In genomic region chr15:29674661-29675533, GRCh38 we compare ENCODE assay signal across 1 cellular context.
TF ChIP-seq lines count a peak whose summit lies in the region.

No MANE protein-coding gene starts in this region.

TF ChIP-seq in HepG2, 621 proteins besides CTCF, POLR2A, EP300 and RAD21 (continued from another document and continues in another):
- TF ChIP-seq ARID4A (CRISPR knock-in tag; IDR thresholded peaks at IDR 0.05; ENCODE audit: borderline replicate concordance) (peak; percentile 34; the same call in 1 of the 2 replicates), ZNF629 (CRISPR knock-in tag; conservative IDR thresholded peaks at IDR 0.05) (no peak), CREB3 (CRISPR knock-in tag; IDR thresholded peaks at IDR 0.05) (no peak), KLF11 (CRISPR knock-in tag; IDR thresholded peaks at IDR 0.05) (no peak), IKZF4 (CRISPR knock-in tag; IDR thresholded peaks at IDR 0.05; ENCODE audit: borderline replicate concordance, low read depth, not compliant biosample characterization) (peak; percentile 52), ZNF547 (CRISPR knock-in tag; IDR thresholded peaks at IDR 0.05) (peak; percentile 34; the same call in 1 of the 2 replicates), POGK (CRISPR knock-in tag; conservative IDR thresholded peaks at IDR 0.05) (peak; percentile 23; the same call in 1 of the 2 replicates), FOXM1 (CRISPR knock-in tag; IDR thresholded peaks at IDR 0.05) (no peak), HDAC6 (IDR thresholded peaks at IDR 0.05; ENCODE audit: low read depth, low read length) (no peak), ZNF773 (CRISPR knock-in tag; IDR thresholded peaks at IDR 0.05; ENCODE audit: borderline replicate concordance) (no peak), EEA1 (CRISPR knock-in tag; IDR thresholded peaks at IDR 0.05; ENCODE audit: borderline replicate concordance) (no peak), TSC22D2 (CRISPR knock-in tag; IDR thresholded peaks at IDR 0.05; ENCODE audit: borderline replicate concordance) (no peak), ZMYM3 (CRISPR knock-in tag; IDR thresholded peaks at IDR 0.05) (peak; percentile 68), PTBP1 (IDR thresholded peaks at IDR 0.05; ENCODE audit: low read depth, low read length, poor library complexity, severe bottlenecking) (no peak), RARG (CRISPR knock-in tag; IDR thresholded peaks at IDR 0.05; ENCODE audit: low read depth) (no peak), ZNF496 (CRISPR knock-in tag; IDR thresholded peaks at IDR 0.05; ENCODE audit: insufficient replicate concordance) (no peak), ZNF792 (CRISPR knock-in tag; IDR thresholded peaks at IDR 0.05) (no peak), ZNF746 (CRISPR knock-in tag; IDR thresholded peaks at IDR 0.05) (no peak; the same call in 1 of the 2 replicates), ZSCAN22 (CRISPR knock-in tag; IDR thresholded peaks at IDR 0.05) (no peak), ASH2L (IDR thresholded peaks at IDR 0.05; ENCODE audit: insufficient read length, low read depth, low read length) (no peak), ZSCAN12 (CRISPR knock-in tag; IDR thresholded peaks at IDR 0.05) (no peak), ZNF607 (CRISPR knock-in tag; IDR thresholded peaks at IDR 0.05; ENCODE audit: borderline replicate concordance) (no peak), SNAI1 (CRISPR knock-in tag; IDR thresholded peaks at IDR 0.05; ENCODE audit: borderline replicate concordance) (no peak), ZNF883 (CRISPR knock-in tag; IDR thresholded peaks at IDR 0.05; ENCODE audit: not compliant biosample characterization) (peak; percentile 77), PAX8 (CRISPR knock-in tag; IDR thresholded peaks at IDR 0.05; ENCODE audit: borderline replicate concordance) (no peak), ATF2 (CRISPR knock-in tag; IDR thresholded peaks at IDR 0.05) (no peak), PRPF4 (IDR thresholded peaks at IDR 0.05; ENCODE audit: low read depth, low read length, poor library complexity, severe bottlenecking) (no peak), DR1 (CRISPR knock-in tag; IDR thresholded peaks at IDR 0.05) (no peak), ZNF713 (CRISPR knock-in tag; IDR thresholded peaks at IDR 0.05) (no peak), GMEB1 (CRISPR knock-in tag; IDR thresholded peaks at IDR 0.05; ENCODE audit: borderline replicate concordance) (no peak), ZNF512 (CRISPR knock-in tag; IDR thresholded peaks at IDR 0.05) (no peak), MXI1 (IDR thresholded peaks at IDR 0.05; ENCODE audit: borderline replicate concordance, low read depth, low read length) (no peak), ZFP36L1 (CRISPR knock-in tag; IDR thresholded peaks at IDR 0.05) (no peak), KLF13 (CRISPR knock-in tag; IDR thresholded peaks at IDR 0.05) (no peak), ZNF598 (CRISPR knock-in tag; IDR thresholded peaks at IDR 0.05; ENCODE audit: borderline replicate concordance) (no peak), SSRP1 (CRISPR knock-in tag; IDR thresholded peaks at IDR 0.05) (no peak), ZNF333 (CRISPR knock-in tag; IDR thresholded peaks at IDR 0.05; ENCODE audit: borderline replicate concordance) (no peak), RORA (CRISPR knock-in tag; IDR thresholded peaks at IDR 0.05) (no peak), PPARG (CRISPR knock-in tag; conservative IDR thresholded peaks at IDR 0.05) (no peak), ZNF441 (CRISPR knock-in tag; IDR thresholded peaks at IDR 0.05; ENCODE audit: borderline replicate concordance) (no peak), ZNF263 (CRISPR knock-in tag; IDR thresholded peaks at IDR 0.05) (peak; percentile 60; the same call in 1 of the 2 replicates), ZFY (CRISPR knock-in tag; IDR thresholded peaks at IDR 0.05) (no peak), GATA4 (IDR thresholded peaks at IDR 0.05; ENCODE audit: borderline replicate concordance, low read depth) (no peak), ZSCAN21 (CRISPR knock-in tag; IDR thresholded peaks at IDR 0.05; ENCODE audit: borderline replicate concordance) (peak; percentile 39; the same call in 1 of the 2 replicates), ZNF235 (CRISPR knock-in tag; IDR thresholded peaks at IDR 0.05; ENCODE audit: borderline replicate concordance) (0 out of 2 replicates have a peak, but pooled peaks have one; percentile 26), MXD1 (CRISPR knock-in tag; IDR thresholded peaks at IDR 0.05) (0 out of 2 replicates have a peak, but pooled peaks have one; percentile 39), ARNTL (CRISPR knock-in tag; IDR thresholded peaks at IDR 0.05) (0 out of 2 replicates have a peak, but pooled peaks have one; percentile 36), NFRKB (IDR thresholded peaks at IDR 0.05) (no peak), ZNF563 (CRISPR knock-in tag; IDR thresholded peaks at IDR 0.05) (no peak), ZNF143 (CRISPR knock-in tag; IDR thresholded peaks at IDR 0.05) (no peak), EZH2 (conservative IDR thresholded peaks at IDR 0.05; ENCODE audit: low read depth, low read length) (no peak), ZNF687 (CRISPR knock-in tag; IDR thresholded peaks at IDR 0.05) (peak; percentile 72), RFXAP (CRISPR knock-in tag; IDR thresholded peaks at IDR 0.05; ENCODE audit: borderline replicate concordance) (no peak), ETV5 (CRISPR knock-in tag; IDR thresholded peaks at IDR 0.05; ENCODE audit: borderline replicate concordance) (no peak), KMT2B (CRISPR knock-in tag; IDR thresholded peaks at IDR 0.05) (no peak), ZNF768 (CRISPR knock-in tag; IDR thresholded peaks at IDR 0.05) (peak; percentile 34; the same call in 1 of the 2 replicates)
